16 cellular contexts compared by ENCODE assay signal in the genomic region with DNA sequence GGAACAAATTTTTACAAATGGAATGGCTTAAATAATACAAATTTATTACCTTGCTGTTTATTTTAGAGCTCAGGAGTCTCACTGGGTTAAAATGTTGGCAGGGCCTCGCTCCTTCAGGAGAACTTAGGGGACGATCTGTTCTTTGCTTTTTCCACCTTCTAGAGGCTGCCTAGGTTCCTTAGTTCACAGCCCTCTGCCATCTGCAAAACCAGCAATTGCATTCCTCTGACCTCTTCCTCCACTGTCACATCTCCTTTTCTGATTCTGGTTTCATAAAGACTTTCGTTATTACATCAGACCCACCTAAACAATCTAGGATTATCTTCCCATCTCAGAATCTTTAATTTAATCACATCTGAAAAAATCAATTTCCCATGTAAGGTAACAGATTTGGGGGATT.
DNase-seq lines count a peak whose midpoint lies in the region; ATAC-seq, FAIRE-seq and TF ChIP-seq lines count a peak whose summit lies in the region.
"Had no signal": no experiment of that assay in that cellular context is flagged by ENCODE, and none has a peak within 500 bp of the region (broad histone marks: within the 10 kb centered on the region; RNA-seq: fewer than 3 reads in every experiment).

No MANE protein-coding gene starts in this region.

- no peaks in the 10 kb centered on the region for H3K36me3 ChIP-seq in K562 (ENCODE audit: control insufficient read depth, insufficient read depth, low read length)
- no peaks in the 10 kb centered on the region for H3K36me3 ChIP-seq in small intestine (ENCODE audit: control insufficient read depth in 2 of 2, insufficient read depth in 2 of 2, low read length in 2 of 2)
- H3K36me3 ChIP-seq: BE2C, HAP-1 had no signal

- POLR2A ChIA-PET in K562 (lab: Yijun Ruan, JAX): interaction anchor here (0.9 kb wide), 1 partner anchor 17 kb away, joined by 3 read pairs; no protein-coding TSS in a partner anchor

- peak; percentile 17; the same call in 1 of the 3 replicates for ATAC-seq in K562
- ATAC-seq: HepG2 had no signal

- H3K4me3 ChIP-seq in K562: no peak overlapping the region
- no peak overlapping the region for H3K4me3 ChIP-seq in small intestine (ENCODE audit: low read depth in 1 of 2, low read length in 2 of 2)
- H3K4me3 ChIP-seq: HAP-1 had no signal

- in situ Hi-C loops in K562 (cut with MboI): no loop called here
- in situ Hi-C loops in ACHN (cut with HindIII; ENCODE audit: low pct_ligation_motif_present, low pct_unique_long_range_greater_than_20kb, low sequenced_read_pairs): no loop called here

- TF ChIP-seq CTCF in K562 (IDR thresholded peaks at IDR 0.05 in 2 of 3, conservative IDR thresholded peaks at IDR 0.05 in 1 of 3; ENCODE audit: insufficient read depth in 2 of 3, low read depth in 1 of 3, low read length in 3 of 3): no peak

- H3K9me3 ChIP-seq in K562 (replicated peaks; ENCODE audit: control insufficient read depth, insufficient read depth, low read depth, low read length) (no peaks in the 10 kb centered on the region), small intestine (ENCODE audit: control insufficient read depth, low read depth) (no peaks in the 10 kb centered on the region)
- H3K9me3 ChIP-seq: BE2C, HAP-1 had no signal

- FAIRE-seq in K562 (lab: Jason Lieb, UNC) (no peak), small intestine (lab: Jason Lieb, UNC) (no peak)
- FAIRE-seq: HepG2 had no signal

- no peaks in the 10 kb centered on the region for H3K79me2 ChIP-seq in K562 (ENCODE audit: control insufficient read depth, insufficient read depth, low read length)

- no peak for TF ChIP-seq POLR2A in K562 (conservative IDR thresholded peaks at IDR 0.05)

- no peaks in the 10 kb centered on the region for H4K20me1 ChIP-seq in K562 (replicated peaks; ENCODE audit: control insufficient read depth, insufficient read depth, low read length)

- no peak for TF ChIP-seq RAD21 in K562 (CRISPR knock-in tag; conservative IDR thresholded peaks at IDR 0.05 in 1 of 2, IDR thresholded peaks at IDR 0.05 in 1 of 2)

- no peak overlapping the region for H3K4me2 ChIP-seq in K562 (ENCODE audit: insufficient read depth, low read length)

- no peak overlapping the region for H3K9ac ChIP-seq in K562 (ENCODE audit: insufficient read depth in 1 of 2, low read depth in 2 of 2, low read length in 2 of 2)

- H3K27ac ChIP-seq in K562 (ENCODE audit: extremely low read depth, low read depth, low read length) (no peak overlapping the region), small intestine (ENCODE audit: low read depth in 1 of 2, low read length in 1 of 2) (no peak overlapping the region)

- H3K4me1 ChIP-seq in K562 (replicated peaks in 1 of 2; ENCODE audit: control insufficient read depth in 2 of 2, insufficient read depth in 2 of 2, low read length in 2 of 2) (no peaks in the 10 kb centered on the region), small intestine (ENCODE audit: control insufficient read depth in 2 of 2, insufficient read depth in 1 of 2, low read depth in 1 of 2, low read length in 1 of 2) (no peaks in the 10 kb centered on the region)

- BruUV-seq in K562 (replicated peaks; lab: Mats Ljungman, UMichigan): no TSS peak

- no peak for TF ChIP-seq EP300 in K562 (IDR thresholded peaks at IDR 0.05; ENCODE audit: low read length)

- H3K9me1 ChIP-seq in K562 (ENCODE audit: control insufficient read depth, insufficient read depth, low read length): no peaks in the 10 kb centered on the region

- intact Hi-C loops in K562 (cut with micrococcal nuclease): no loop called here

- no peak overlapping the region for H2AFZ ChIP-seq in K562 (ENCODE audit: low read depth, low read length)

- CTCF ChIA-PET in K562 (lab: Yijun Ruan, JAX; ENCODE audit: low intra/inter-chr PET ratio): no interaction called here

- DNase-seq in SIG-M5 treated with dmso at 0.1 percent for 504 hours (lab: John Stamatoyannopoulos, UW; ENCODE audit: unreplicated experiment): peak; percentile 46
- DNase-seq in SIG-M5 (lab: John Stamatoyannopoulos, UW): no peak
- peak; percentile 56 for DNase-seq in NOMO-1 treated with DMSO at 0.1 percent for 48 hours (lab: John Stamatoyannopoulos, UW; ENCODE audit: unreplicated experiment)
- DNase-seq in OCI-M1 (lab: John Stamatoyannopoulos, UW): peak; percentile 15
- peak in 1 of 4 experiments; percentile 19 for DNase-seq in K562 (ENCODE audit: extremely low read depth in 1 of 4, low spot score in 3 of 4)
- no peak for DNase-seq in ACHN
- DNase-seq in NCI-H524 (lab: John Stamatoyannopoulos, UW): no peak
- no peak for DNase-seq in small intestine
- DNase-seq: BE2C; C1 segment of cervical spinal cord; CD4-positive, CD25-positive, alpha-beta regulatory T cell; DMS153; DMS79 treated with DMSO at 0.1 percent for 48 hours; GF-D8 had no signal

- WGBS in K562 (ENCODE audit: insufficient coverage, low coverage, missing lambda C conversion rate): 3% methylated on average over 3 of the region's 3 CpGs
- WGBS in small intestine, 3 donors: 68 to 84% (median 80%) methylated on average over 3 of the region's 3 CpGs

- H3K27me3 ChIP-seq in K562 (ENCODE audit: control insufficient read depth in 2 of 2, insufficient read depth in 2 of 2, low read length in 2 of 2) (no peaks in the 10 kb centered on the region), small intestine (ENCODE audit: control insufficient read depth in 2 of 2, insufficient read depth in 2 of 2, low read length in 2 of 2) (no peaks in the 10 kb centered on the region)
- H3K27me3 ChIP-seq: BE2C had no signal

TF ChIP-seq in K562, 482 proteins besides CTCF, POLR2A, EP300 and RAD21:
- TF ChIP-seq MAZ (CRISPR knock-in tag; conservative IDR thresholded peaks at IDR 0.05 in 1 of 2, IDR thresholded peaks at IDR 0.05 in 1 of 2): peak in 1 of 2 experiments; percentile 60; a peak in 2 of 4 replicates
- no peak for TF ChIP-seq HDAC3 (IDR thresholded peaks at IDR 0.05; ENCODE audit: borderline replicate concordance, partially characterized antibody)
- TF ChIP-seq, protein P1, sequence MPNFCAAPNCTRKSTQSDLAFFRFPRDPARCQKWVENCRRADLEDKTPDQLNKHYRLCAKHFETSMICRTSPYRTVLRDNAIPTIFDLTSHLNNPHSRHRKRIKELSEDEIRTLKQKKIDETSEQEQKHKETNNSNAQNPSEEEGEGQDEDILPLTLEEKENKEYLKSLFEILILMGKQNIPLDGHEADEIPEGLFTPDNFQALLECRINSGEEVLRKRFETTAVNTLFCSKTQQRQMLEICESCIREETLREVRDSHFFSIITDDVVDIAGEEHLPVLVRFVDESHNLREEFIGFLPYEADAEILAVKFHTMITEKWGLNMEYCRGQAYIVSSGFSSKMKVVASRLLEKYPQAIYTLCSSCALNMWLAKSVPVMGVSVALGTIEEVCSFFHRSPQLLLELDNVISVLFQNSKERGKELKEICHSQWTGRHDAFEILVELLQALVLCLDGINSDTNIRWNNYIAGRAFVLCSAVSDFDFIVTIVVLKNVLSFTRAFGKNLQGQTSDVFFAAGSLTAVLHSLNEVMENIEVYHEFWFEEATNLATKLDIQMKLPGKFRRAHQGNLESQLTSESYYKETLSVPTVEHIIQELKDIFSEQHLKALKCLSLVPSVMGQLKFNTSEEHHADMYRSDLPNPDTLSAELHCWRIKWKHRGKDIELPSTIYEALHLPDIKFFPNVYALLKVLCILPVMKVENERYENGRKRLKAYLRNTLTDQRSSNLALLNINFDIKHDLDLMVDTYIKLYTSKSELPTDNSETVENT (CRISPR knock-in tag; IDR thresholded peaks at IDR 0.05): no peak
- TF ChIP-seq TGIF2 (CRISPR knock-in tag; IDR thresholded peaks at IDR 0.05): 0 out of 2 replicates have a peak, but pooled peaks have one; percentile 76
- TF ChIP-seq CEBPG (CRISPR knock-in tag; IDR thresholded peaks at IDR 0.05): no peak
- peak in 1 of 2 experiments; percentile 37; a peak in 1 of 4 replicates for TF ChIP-seq CEBPG (tag; conservative IDR thresholded peaks at IDR 0.05 in 1 of 2, IDR thresholded peaks at IDR 0.05 in 1 of 2)
- TF ChIP-seq ZNF561 (CRISPR knock-in tag; conservative IDR thresholded peaks at IDR 0.05): no peak

Comparison
In these comparisons a context has a peak if more than half of its experiments do, and no peak if none do; other contexts are left out.
1. DNase-seq: peak in SIG-M5 treated with dmso at 0.1 percent for 504 hours (single experiment), NOMO-1 treated with DMSO at 0.1 percent for 48 hours (single experiment) and OCI-M1 (single experiment); none in SIG-M5 (single experiment), ACHN (single experiment), NCI-H524 (0 of 2) and small intestine (single experiment).